8 cellular contexts compared by ENCODE assay signal in genomic region chr4:177441061-177441802, GRCh38. TPM values are rescaled to one million over a fixed set of nuclear protein-coding genes. Genes with fewer than 3 reads are reported as not detected.
DNase-seq lines count a peak whose midpoint lies in the region; ATAC-seq lines count a peak whose summit lies in the region.

No MANE protein-coding gene starts in this region.

- peak; percentile 36 for ATAC-seq in GM21786 (IDR thresholded peaks at IDR 0.05; ENCODE audit: unreplicated experiment)
- no peak for ATAC-seq in activated T-cell treated with anti-CD3 and anti-CD28 coated beads, Interleukin-2, amount 50 U/mL, for 4 hours

- no peaks in the 10 kb centered on the region for H3K27me3 Mint-ChIP-seq in activated T-cell treated with anti-CD3 and anti-CD28 coated beads, Interleukin-2, amount 50 U/mL, for 4 hours (ENCODE audit: low read depth)

- peak; percentile 41 for DNase-seq in activated CD4-positive, alpha-beta T cell treated with anti-CD3 and anti-CD28 coated beads for 48 hours
- DNase-seq in activated CD4-positive, alpha-beta T cell treated with anti-CD3 and anti-CD28 coated beads for 1 hour: no peak
- DNase-seq in Kasumi-1 (lab: John Stamatoyannopoulos, UW) (peak; percentile 68 to 72), globus pallidus (ENCODE audit: low spot score) (peak; percentile 25), retina (peak; percentile 48)
- DNase-seq in activated T-cell treated with anti-CD3 and anti-CD28 coated beads, Interleukin-2, amount 50 U/mL, for 4 hours: no peak
- DNase-seq in activated effector memory CD4-positive, alpha-beta T cell treated with Interleukin-2 at 50 U/mL for 16 hours: no peak

- peaks cover 14% of the 10 kb centered on the region for H3K36me3 Mint-ChIP-seq in activated T-cell treated with anti-CD3 and anti-CD28 coated beads, Interleukin-2, amount 50 U/mL, for 4 hours (ENCODE audit: insufficient read depth)

- H3K9me3 Mint-ChIP-seq in activated T-cell treated with anti-CD3 and anti-CD28 coated beads, Interleukin-2, amount 50 U/mL, for 4 hours: no peaks in the 10 kb centered on the region

- peaks cover 21% of the 10 kb centered on the region for H3K4me1 Mint-ChIP-seq in activated T-cell treated with anti-CD3 and anti-CD28 coated beads, Interleukin-2, amount 50 U/mL, for 4 hours (ENCODE audit: low read depth)

- peak overlapping the region; percentile 90 for H3K4me3 Mint-ChIP-seq in activated T-cell treated with anti-CD3 and anti-CD28 coated beads, Interleukin-2, amount 50 U/mL, for 4 hours

RNA-seq across cellular contexts. Expression of gene AGA, which starts 1.0 kb away (rescaled TPM):
- 10 to 100 TPM; 16.6 to 18.9 (median 16.7) TPM for total RNA-seq in activated T-cell treated with anti-CD3 and anti-CD28 coated beads, Interleukin-2, amount 50 U/mL, for 4 hours

Comparison
In these comparisons a context has a peak if more than half of its experiments do, and no peak if none do; other contexts are left out.
1. DNase-seq: peak in activated CD4-positive, alpha-beta T cell treated with anti-CD3 and anti-CD28 coated beads for 48 hours (single experiment), Kasumi-1 (2 of 2), globus pallidus (single experiment) and retina (single experiment); none in activated CD4-positive, alpha-beta T cell treated with anti-CD3 and anti-CD28 coated beads for 1 hour (single experiment), activated T-cell treated with anti-CD3 and anti-CD28 coated beads, Interleukin-2, amount 50 U/mL, for 4 hours (single experiment) and activated effector memory CD4-positive, alpha-beta T cell treated with Interleukin-2 at 50 U/mL for 16 hours (single experiment).